ENCODE assay signal across 12 cellular contexts in the genomic region with DNA sequence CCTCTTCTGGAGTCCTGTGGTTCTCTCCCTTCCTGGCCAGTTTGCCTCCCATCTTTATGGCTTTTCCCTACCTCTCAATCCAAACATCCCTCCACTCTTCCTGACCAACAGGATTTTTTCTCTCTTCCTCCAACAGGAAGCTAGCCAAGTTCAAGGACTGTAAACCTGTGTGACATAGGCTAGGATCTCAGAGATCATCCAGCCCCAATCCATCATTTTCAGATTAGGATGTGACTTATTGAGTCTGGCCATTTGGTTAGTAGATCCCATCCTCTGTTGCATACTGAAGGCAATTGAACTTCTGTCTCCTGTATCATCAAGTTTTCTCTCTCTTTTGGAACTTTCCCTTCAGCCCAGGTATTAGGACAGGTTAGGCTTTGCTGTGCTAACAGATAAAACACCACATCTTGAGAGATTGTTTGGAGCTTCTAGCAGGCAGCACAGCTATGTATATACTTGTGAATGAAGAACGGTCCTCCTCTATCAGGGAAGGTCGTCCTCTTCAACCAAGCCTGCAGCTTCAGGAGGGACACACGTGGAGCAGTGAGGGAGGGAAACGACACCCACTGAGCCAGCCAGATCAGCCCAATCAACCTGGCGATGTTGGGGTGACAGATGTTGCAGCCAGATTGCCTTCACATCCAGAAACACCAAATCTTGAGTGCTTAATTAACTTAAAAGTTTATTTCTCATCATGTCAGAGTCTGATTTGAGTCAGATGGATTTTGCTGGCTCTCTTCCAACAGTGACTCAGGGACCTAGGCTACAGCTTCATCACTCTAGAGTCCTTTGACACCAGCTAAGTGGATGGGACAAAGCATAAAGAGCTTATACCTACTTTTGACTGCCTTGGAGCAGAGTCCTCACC.
DNase-seq lines count a peak whose midpoint lies in the region; ATAC-seq and TF ChIP-seq lines count a peak whose summit lies in the region.
"Had no signal": no experiment of that assay in that cellular context is flagged by ENCODE, and none has a peak within 500 bp of the region (broad histone marks: within the 10 kb centered on the region; RNA-seq: fewer than 3 reads in every experiment).

No MANE protein-coding gene starts in this region.

- H3K4me1 ChIP-seq in breast epithelium = peaks cover 0 to 5% of the 10 kb centered on the region in 2 donors

- H3K4me3 ChIP-seq in breast epithelium = no peak overlapping the region
- H3K4me3 ChIP-seq: GM12878 had no signal

- no peaks in the 10 kb centered on the region for H3K9me3 ChIP-seq in breast epithelium

- TF ChIP-seq POLR2A in breast epithelium (IDR thresholded peaks at IDR 0.05) = no peak

- peak overlapping the region; percentile 81 to 90 for H3K27ac ChIP-seq in breast epithelium
- H3K27ac ChIP-seq: C4-2B had no signal

- no peak for TF ChIP-seq CTCF in breast epithelium (IDR thresholded peaks at IDR 0.05)

- no peaks in the 10 kb centered on the region for H3K27me3 ChIP-seq in breast epithelium

- no peaks in the 10 kb centered on the region for H3K36me3 ChIP-seq in breast epithelium

- peak; percentile 42 for ATAC-seq in stimulated activated naive CD8-positive, alpha-beta T cell treated with anti-CD3 and anti-CD28 coated beads, Interleukin-15, Interleukin-2, amounts not matched to agents 100 U/mL and 50 U/mL, for 24 hours
- ATAC-seq: GM12878 had no signal

- DNase-seq in activated T-cell treated with anti-CD3 and anti-CD28 coated beads for 4 hours (peak; percentile 23), NCI-H446 (lab: John Stamatoyannopoulos, UW) (peak; percentile 17 to 75), breast epithelium (ENCODE audit: low spot score in 2 of 2) (no peak), superior temporal gyrus (ENCODE audit: extremely low spot score) (no peak), GOT3 (lab: John Stamatoyannopoulos, UW) (no peak), GM19238 (ENCODE audit: insufficient read length, low spot score) (no peak)
- no peak for DNase-seq in activated T-cell treated with anti-CD3 and anti-CD28 coated beads, Interleukin-2, amount 50 U/mL, for 1 hour
- DNase-seq in stimulated activated naive CD8-positive, alpha-beta T cell treated with anti-CD3 and anti-CD28 coated beads, Interleukin-15, Interleukin-2, amounts not matched to agents 100 U/mL and 50 U/mL, for 24 hours = peak; percentile 35
- DNase-seq: amygdala, left cardiac atrium had no signal

- intact Hi-C loops in breast epithelium (cut with DNase I; ENCODE audit: low total_unique reads) = no loop called here

Comparison
In these comparisons a context has a peak if more than half of its experiments do, and no peak if none do; other contexts are left out.
1. DNase-seq: peak in activated T-cell treated with anti-CD3 and anti-CD28 coated beads for 4 hours (single experiment), NCI-H446 (2 of 2) and stimulated activated naive CD8-positive, alpha-beta T cell treated with anti-CD3 and anti-CD28 coated beads, Interleukin-15, Interleukin-2, amounts not matched to agents 100 U/mL and 50 U/mL, for 24 hours (single experiment); none in activated T-cell treated with anti-CD3 and anti-CD28 coated beads, Interleukin-2, amount 50 U/mL, for 1 hour (single experiment), breast epithelium (0 of 2), superior temporal gyrus (single experiment), GOT3 (single experiment) and GM19238 (single experiment).